9 cellular contexts compared by ENCODE assay signal in genomic region chr1:229514578-229515275, GRCh38. TPM values are rescaled to one million over a fixed set of nuclear protein-coding genes. Genes with fewer than 3 reads are reported as not detected.
DNase-seq lines count a peak whose midpoint lies in the region; ATAC-seq and TF ChIP-seq lines count a peak whose summit lies in the region.
"Had no signal": no experiment of that assay in that cellular context is flagged by ENCODE, and none has a peak within 500 bp of the region (broad histone marks: within the 10 kb centered on the region; RNA-seq: fewer than 3 reads in every experiment).

No MANE protein-coding gene starts in this region.

- no peak overlapping the region for H3K9ac ChIP-seq in endodermal cell (ENCODE audit: extremely low read depth, low read length, poor library complexity, severe bottlenecking)
- H3K9ac ChIP-seq in mesendoderm (ENCODE audit: low read length) = no peak overlapping the region
- H3K9ac ChIP-seq: BLaER1 had no signal

- 62 to 80% methylated on average over 5 to 8 of the region's 8 CpGs for WGBS in endodermal cell (ENCODE audit: insufficient coverage in 1 of 2, insufficient read length in 1 of 2), 2 experiments
- no CpG with 5 or more reads among the region's 8 CpGs for WGBS in mesendoderm (ENCODE audit: extremely low coverage, insufficient coverage, low lambda C conversion rate)

- no peaks in the 10 kb centered on the region for H3K27me3 Mint-ChIP-seq in activated CD4-positive, alpha-beta memory T cell treated with anti-CD3 and anti-CD28 coated beads, Interleukin-2, amount 10 ng/mL, durations not matched to agents 7 days and 5 days
- no peaks in the 10 kb centered on the region for H3K27me3 Mint-ChIP-seq in endodermal cell (ENCODE audit: insufficient read depth)

- peaks cover 6% of the 10 kb centered on the region for H3K36me3 Mint-ChIP-seq in activated CD4-positive, alpha-beta memory T cell treated with anti-CD3 and anti-CD28 coated beads, Interleukin-2, amount 10 ng/mL, durations not matched to agents 7 days and 5 days (ENCODE audit: low read depth)
- H3K36me3 Mint-ChIP-seq in endodermal cell (ENCODE audit: low read depth) = peaks cover 8% of the 10 kb centered on the region

- H3K79me1 ChIP-seq in mesendoderm (ENCODE audit: low read length) = no peaks in the 10 kb centered on the region

- H3K4me3 Mint-ChIP-seq in activated CD4-positive, alpha-beta memory T cell treated with anti-CD3 and anti-CD28 coated beads, Interleukin-2, amount 10 ng/mL, durations not matched to agents 7 days and 5 days = no peak overlapping the region
- no peak overlapping the region for H3K4me3 Mint-ChIP-seq in endodermal cell

- H3K23ac ChIP-seq in mesendoderm (ENCODE audit: low read length) = no peak overlapping the region

- peaks cover 7% of the 10 kb centered on the region for H3K4me1 Mint-ChIP-seq in activated CD4-positive, alpha-beta memory T cell treated with anti-CD3 and anti-CD28 coated beads, Interleukin-2, amount 10 ng/mL, durations not matched to agents 7 days and 5 days
- H3K4me1 Mint-ChIP-seq in endodermal cell = no peaks in the 10 kb centered on the region

- H3K4me3 ChIP-seq in endodermal cell (ENCODE audit: low read length) (no peak overlapping the region), mesendoderm (ENCODE audit: low read length) (no peak overlapping the region)
- H3K4me3 ChIP-seq: BLaER1 had no signal

- H3K4me2 ChIP-seq in mesendoderm (ENCODE audit: low read length) = no peak overlapping the region
- H3K4me2 ChIP-seq: BLaER1 had no signal

- H2BK15ac ChIP-seq in mesendoderm (replicated peaks; ENCODE audit: low read depth) = no peak overlapping the region

- H3K79me2 ChIP-seq in mesendoderm (ENCODE audit: control insufficient read depth, insufficient read depth, low read length) = no peaks in the 10 kb centered on the region

- no peak overlapping the region for H2AK5ac ChIP-seq in mesendoderm (ENCODE audit: low read length)

- peak; percentile 91 for TF ChIP-seq CTCF in endodermal cell (conservative IDR thresholded peaks at IDR 0.05)

- POLR2A ChIA-PET in activated CD4-positive, alpha-beta memory T cell treated with anti-CD3 and anti-CD28 coated beads, Interleukin-2, amount 10 ng/mL, durations not matched to agents 7 days and 5 days (lab: Charles Lee) = interaction anchor here (1.2 kb wide), 1 partner anchor 43 kb away, joined by 4 read pairs; no protein-coding TSS in a partner anchor

- no peak overlapping the region for H3K18ac ChIP-seq in mesendoderm (ENCODE audit: low read length)

- no peaks in the 10 kb centered on the region for H3K4me1 ChIP-seq in endodermal cell (ENCODE audit: control insufficient read depth, insufficient read depth, low read length)
- H3K4me1 ChIP-seq in mesendoderm (ENCODE audit: control insufficient read depth, low read depth, low read length) = no peaks in the 10 kb centered on the region

- H2BK120ac ChIP-seq in mesendoderm (ENCODE audit: low read depth, low read length) = no peak overlapping the region

- H4K5ac ChIP-seq in mesendoderm (ENCODE audit: low read length) = no peak overlapping the region

- no peak overlapping the region for H2BK5ac ChIP-seq in mesendoderm (ENCODE audit: low read length)

- peak; percentile 45 for DNase-seq in NCI-H1436 (lab: John Stamatoyannopoulos, UW)
- no peak for DNase-seq in NCI-H1436 treated with DMSO at 0.1 percent for 48 hours (lab: John Stamatoyannopoulos, UW)
- peak; percentile 88 for DNase-seq in NCI-H82 (lab: John Stamatoyannopoulos, UW)
- DNase-seq in activated CD4-positive, alpha-beta memory T cell treated with anti-CD3 and anti-CD28 coated beads, Interleukin-2, amount 10 ng/mL, durations not matched to agents 7 days and 5 days = peak; percentile 54
- DNase-seq in endodermal cell = peak; percentile 83
- DNase-seq in mesendoderm = peak; percentile 75
- peak; percentile 19 to 33 for DNase-seq in stimulated activated CD8-positive, alpha-beta memory T cell treated with anti-CD3 and anti-CD28 coated beads, Interleukin-4, amount 100 ng/mL, for 4 hours (ENCODE audit: low read depth in 2 of 2, low spot score in 1 of 2)

- H3K36me3 ChIP-seq in endodermal cell (ENCODE audit: control insufficient read depth, insufficient read depth, low read length) (peaks cover 8% of the 10 kb centered on the region), mesendoderm (ENCODE audit: control insufficient read depth, insufficient read depth, low read length) (no peaks in the 10 kb centered on the region)

- peak; percentile 73 for ATAC-seq in HG03378 (IDR thresholded peaks at IDR 0.05; ENCODE audit: unreplicated experiment)

- H3K27ac Mint-ChIP-seq in activated CD4-positive, alpha-beta memory T cell treated with anti-CD3 and anti-CD28 coated beads, Interleukin-2, amount 10 ng/mL, durations not matched to agents 7 days and 5 days = no peak overlapping the region
- H3K27ac Mint-ChIP-seq in endodermal cell = no peak overlapping the region

- CTCF ChIA-PET in activated CD4-positive, alpha-beta memory T cell treated with anti-CD3 and anti-CD28 coated beads, Interleukin-2, amount 10 ng/mL, durations not matched to agents 7 days and 5 days (lab: Charles Lee) = interaction anchor here (0.6 to 2.7 kb wide), 7 partner anchors 8 to 260 kb away, joined by 3 to 11 read pairs (median 3); partner anchors contain the start of gene ABCB10

- H3K27ac ChIP-seq in endodermal cell (ENCODE audit: low read depth, low read length) = no peak overlapping the region
- H3K27ac ChIP-seq in mesendoderm (ENCODE audit: low read depth, low read length) = no peak overlapping the region
- H3K27ac ChIP-seq: BLaER1 had no signal

- H3K9me3 ChIP-seq in endodermal cell (ENCODE audit: control insufficient read depth, low read length) = no peaks in the 10 kb centered on the region
- H3K9me3 ChIP-seq: BLaER1 had no signal

- H3K27me3 ChIP-seq in endodermal cell (ENCODE audit: control insufficient read depth, insufficient read depth, low read length, poor library complexity, severe bottlenecking) (no peaks in the 10 kb centered on the region), mesendoderm (ENCODE audit: insufficient read depth, low read length, poor library complexity) (no peaks in the 10 kb centered on the region)
- H3K27me3 ChIP-seq: BLaER1 had no signal

- no peaks in the 10 kb centered on the region for H3K9me3 Mint-ChIP-seq in activated CD4-positive, alpha-beta memory T cell treated with anti-CD3 and anti-CD28 coated beads, Interleukin-2, amount 10 ng/mL, durations not matched to agents 7 days and 5 days
- H3K9me3 Mint-ChIP-seq in endodermal cell = peaks cover 2% of the 10 kb centered on the region

- H3K4ac ChIP-seq in mesendoderm (ENCODE audit: low read depth, low read length) = no peak overlapping the region

- H3K56ac ChIP-seq in mesendoderm (ENCODE audit: low read length) = no peak overlapping the region

- no peak overlapping the region for H4K8ac ChIP-seq in mesendoderm (ENCODE audit: low read depth, low read length)

RNA-seq across cellular contexts. Expression of gene NUP133, which starts 6.6 kb away (rescaled TPM):
- total RNA-seq in activated CD4-positive, alpha-beta memory T cell treated with anti-CD3 and anti-CD28 coated beads, Interleukin-2, amount 10 ng/mL, durations not matched to agents 7 days and 5 days = 10 to 100 TPM; 36.9 to 38.2 TPM
- total RNA-seq in endodermal cell = 10 to 100 TPM; 67.8 to 68.4 TPM
- 47.6 TPM for polyA plus RNA-seq in endodermal cell (2013, experiment 1 of 2)
- 45.9 TPM for polyA plus RNA-seq in endodermal cell (2013, experiment 2 of 2)
- polyA plus RNA-seq in mesendoderm (2013, experiment 1 of 2) = 25.3 TPM
- 24.9 TPM for polyA plus RNA-seq in mesendoderm (2013, experiment 2 of 2)

RNA-seq across cellular contexts. Expression of gene ABCB10, which starts 43.8 kb away (rescaled TPM):
- 10 to 100 TPM; 29.8 to 31.1 TPM for total RNA-seq in activated CD4-positive, alpha-beta memory T cell treated with anti-CD3 and anti-CD28 coated beads, Interleukin-2, amount 10 ng/mL, durations not matched to agents 7 days and 5 days
- total RNA-seq in endodermal cell = 10 to 100 TPM; 14.6 to 18.1 TPM
- polyA plus RNA-seq in endodermal cell (2013, experiment 1 of 2) = 8.7 TPM
- 8.5 TPM for polyA plus RNA-seq in endodermal cell (2013, experiment 2 of 2)
- polyA plus RNA-seq in mesendoderm (2013, experiment 1 of 2) = 5.9 TPM
- 6.2 TPM for polyA plus RNA-seq in mesendoderm (2013, experiment 2 of 2)
